In genomic region chr18:48138660-48139426, GRCh38 we compare ENCODE assay signal across 14 cellular contexts.
DNase-seq lines count a peak whose midpoint lies in the region; ATAC-seq and TF ChIP-seq lines count a peak whose summit lies in the region.
"Had no signal": no experiment of that assay in that cellular context is flagged by ENCODE, and none has a peak within 500 bp of the region (broad histone marks: within the 10 kb centered on the region; RNA-seq: fewer than 3 reads in every experiment).

No MANE protein-coding gene starts in this region.

- no peaks in the 10 kb centered on the region for H3K79me2 ChIP-seq in mammary epithelial cell (ENCODE audit: insufficient read depth, low read length)

- H3K4me1 ChIP-seq in breast epithelium (peaks cover 0 to 28% of the 10 kb centered on the region in 2 donors), mammary epithelial cell (ENCODE audit: insufficient read depth, low read length) (peaks cover 25% of the 10 kb centered on the region), mucosa of descending colon (ENCODE audit: low read depth) (peaks cover 39% of the 10 kb centered on the region)

- TF ChIP-seq POLR2A in breast epithelium (IDR thresholded peaks at IDR 0.05) = no peak

- no peaks in the 10 kb centered on the region for H3K9me3 Mint-ChIP-seq in type B pancreatic cell
- H3K9me3 Mint-ChIP-seq: activated CD4-positive, alpha-beta T cell treated with anti-CD3 and anti-CD28 coated beads, Interleukin-2, amount 10 ng/mL, durations not matched to agents 7 days and 5 days; activated T-cell treated with anti-CD3 and anti-CD28 coated beads, Interleukin-2, amount 50 U/mL, for 4 hours; nephron progenitor cell had no signal

- in situ Hi-C loops in mammary epithelial cell (cut with MboI; ENCODE audit: low sequenced_read_pairs in 2 of 2) = loop anchor here in 1 of 2 donors (25.0 kb wide), 1 partner anchor 102 kb away; no protein-coding TSS in a partner anchor

- no TSS peak for BruUV-seq in mammary epithelial cell (replicated peaks; lab: Mats Ljungman, UMichigan)

- peaks cover 4% of the 10 kb centered on the region for H3K36me3 Mint-ChIP-seq in type B pancreatic cell

- no peak overlapping the region for H3K9ac ChIP-seq in mammary epithelial cell (ENCODE audit: insufficient read depth, low read length)

- peaks cover 63% of the 10 kb centered on the region for H3K27me3 Mint-ChIP-seq in type B pancreatic cell

- intact Hi-C loops in breast epithelium (cut with DNase I; ENCODE audit: low total_unique reads) = loop anchor here (5.0 kb wide), 2 partner anchors 573 to 1228 kb away; no protein-coding TSS in a partner anchor
- intact Hi-C loops in mammary epithelial cell (cut with micrococcal nuclease) = no loop called here
- intact Hi-C loops in mucosa of descending colon (cut with DNase I, micrococcal nuclease) = loop anchor here in 1 of 2 donors (10.0 kb wide), 1 partner anchor 84 kb away; no protein-coding TSS in a partner anchor

- no peaks in the 10 kb centered on the region for H3K9me3 ChIP-seq in breast epithelium
- no peaks in the 10 kb centered on the region for H3K9me3 ChIP-seq in mammary epithelial cell (replicated peaks; ENCODE audit: insufficient read depth, low read length)
- no peaks in the 10 kb centered on the region for H3K9me3 ChIP-seq in mucosa of descending colon
- H3K9me3 ChIP-seq: heart right ventricle had no signal

- peak overlapping the region; percentile 91 for H3K27ac Mint-ChIP-seq in type B pancreatic cell
- H3K27ac Mint-ChIP-seq: activated CD4-positive, alpha-beta T cell treated with anti-CD3 and anti-CD28 coated beads, Interleukin-2, amount 10 ng/mL, durations not matched to agents 7 days and 5 days; nephron progenitor cell had no signal

- no peak overlapping the region for H3K4me3 ChIP-seq in breast epithelium
- H3K4me3 ChIP-seq in mammary epithelial cell (replicated peaks in 1 of 3; ENCODE audit: insufficient read depth in 1 of 3, low read depth in 2 of 3, low read length in 3 of 3) = no peak overlapping the region
- no peak overlapping the region for H3K4me3 ChIP-seq in mucosa of descending colon
- H3K4me3 ChIP-seq: heart right ventricle had no signal

- H4K20me1 ChIP-seq in mammary epithelial cell (ENCODE audit: insufficient read depth, low read length) = no peaks in the 10 kb centered on the region

- H3K4me2 ChIP-seq in mammary epithelial cell (ENCODE audit: insufficient read depth, low read depth, low read length) = no peak overlapping the region

- H3K27me3 ChIP-seq in breast epithelium (no peaks in the 10 kb centered on the region), mammary epithelial cell (ENCODE audit: insufficient read depth, low read length) (no peaks in the 10 kb centered on the region)

- DNase-seq in breast epithelium (ENCODE audit: low spot score in 2 of 2) (no peak), mammary epithelial cell (no peak), NCI-H345 treated with DMSO at 0.1 percent for 48 hours (lab: John Stamatoyannopoulos, UW; ENCODE audit: unreplicated experiment) (peak; percentile 96), mucosa of descending colon (peak in 1 of 3 donors; percentile 69), type B pancreatic cell (ENCODE audit: extremely low spot score, unreplicated experiment) (no peak), OCI-M2 (lab: John Stamatoyannopoulos, UW; ENCODE audit: unreplicated experiment) (no peak)
- DNase-seq in activated CD4-positive, alpha-beta T cell treated with anti-CD3 and anti-CD28 coated beads, Interleukin-2, amount 50 U/mL, for 4 hours = no peak
- DNase-seq: activated CD4-positive, alpha-beta T cell treated with anti-CD3 and anti-CD28 coated beads, Interleukin-2, amount 10 ng/mL, durations not matched to agents 7 days and 5 days; activated T-cell treated with anti-CD3 and anti-CD28 coated beads, Interleukin-2, amount 50 U/mL, for 4 hours; NCI-H524 treated with DMSO at 0.1 percent for 48 hours; nephron progenitor cell; T-helper 9 cell had no signal

- CTCF ChIA-PET in mammary epithelial cell (lab: Charles Lee; ENCODE audit: low non-redundant PET) = no interaction called here

- peaks cover 51% of the 10 kb centered on the region for H3K4me1 Mint-ChIP-seq in type B pancreatic cell (ENCODE audit: unreplicated experiment)

- no peak overlapping the region for H3K4me3 Mint-ChIP-seq in type B pancreatic cell
- H3K4me3 Mint-ChIP-seq: activated CD4-positive, alpha-beta T cell treated with anti-CD3 and anti-CD28 coated beads, Interleukin-2, amount 10 ng/mL, durations not matched to agents 7 days and 5 days; activated T-cell treated with anti-CD3 and anti-CD28 coated beads, Interleukin-2, amount 50 U/mL, for 4 hours had no signal

- WGBS in mammary epithelial cell (ENCODE audit: low coverage, missing lambda C conversion rate) = 79% methylated on average over 7 of the region's 7 CpGs

- H2AFZ ChIP-seq in mammary epithelial cell (ENCODE audit: low read depth, low read length) = no peak overlapping the region

- dilution Hi-C loops in mammary epithelial cell (cut with HindIII; ENCODE audit: low sequenced_read_pairs) = no loop called here

- TF ChIP-seq CTCF in breast epithelium (IDR thresholded peaks at IDR 0.05) (no peak), mammary epithelial cell (conservative IDR thresholded peaks at IDR 0.05 in 1 of 2, IDR thresholded peaks at IDR 0.05 in 1 of 2; ENCODE audit: extremely low read depth in 1 of 2, insufficient read depth in 1 of 2, low read depth in 1 of 2, low read length in 2 of 2) (no peak), mucosa of descending colon (IDR thresholded peaks at IDR 0.05) (no peak), type B pancreatic cell (conservative IDR thresholded peaks at IDR 0.05) (no peak)

- H3K27ac ChIP-seq in breast epithelium (peak overlapping the region; percentile 84 to 90), mammary epithelial cell (ENCODE audit: insufficient read depth, low read depth, low read length) (no peak overlapping the region)

- no peaks in the 10 kb centered on the region for H3K36me3 ChIP-seq in breast epithelium
- H3K36me3 ChIP-seq in mammary epithelial cell (ENCODE audit: insufficient read depth, low read length) = no peaks in the 10 kb centered on the region
- H3K36me3 ChIP-seq in mucosa of descending colon (ENCODE audit: low read depth) = no peaks in the 10 kb centered on the region
- H3K36me3 ChIP-seq: heart right ventricle had no signal

- ATAC-seq in mucosa of descending colon (peak; percentile 16), GM21786 (IDR thresholded peaks at IDR 0.05; ENCODE audit: unreplicated experiment) (no peak)
- ATAC-seq: activated T-cell treated with anti-CD3 and anti-CD28 coated beads, Interleukin-2, amount 50 U/mL, for 4 hours had no signal
